ENCODE assay signal across 28 cellular contexts in the genomic region with DNA sequence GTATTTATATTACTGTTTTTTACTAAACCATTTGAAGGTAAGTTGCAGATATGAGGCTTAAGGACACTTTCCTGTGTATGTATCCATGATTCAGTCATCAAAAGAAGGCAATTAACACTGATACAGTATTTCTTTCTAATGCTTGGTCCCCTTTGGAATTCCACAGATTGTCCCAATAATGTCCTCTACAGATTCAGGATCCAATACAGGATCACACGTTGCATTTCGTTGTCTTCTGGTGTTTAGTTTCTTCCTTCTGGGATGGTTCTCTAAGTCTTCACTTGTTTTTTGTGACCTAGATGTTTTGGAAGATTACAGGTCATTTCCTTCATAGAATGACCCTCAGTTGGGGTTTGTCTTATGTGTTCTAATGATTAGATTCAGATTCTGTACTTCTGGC.
"Had no signal": no experiment of that assay in that cellular context is flagged by ENCODE, and none has a peak within 500 bp of the region (broad histone marks: within the 10 kb centered on the region; RNA-seq: fewer than 3 reads in every experiment).

No MANE protein-coding gene starts in this region.

- H2AFZ ChIP-seq: hepatocyte had no signal

- H3K4me3 Mint-ChIP-seq: dendritic cell treated with granulocyte-macrophage colony-stimulating factor and Interleukin-4, amounts not matched to agents 40 ng/mL and 50 ng/mL, for 4 days; effector memory CD8-positive, alpha-beta T cell; endodermal cell had no signal

- H3K4me1 Mint-ChIP-seq: endodermal cell had no signal

- H3K27ac Mint-ChIP-seq: dendritic cell treated with granulocyte-macrophage colony-stimulating factor and Interleukin-4, amounts not matched to agents 40 ng/mL and 50 ng/mL, for 4 days; effector memory CD8-positive, alpha-beta T cell; endodermal cell had no signal

- H3K4me1 ChIP-seq: gastroesophageal sphincter had no signal

- DNase-seq: cortex of kidney; dermis blood vessel endothelial cell; dorsolateral prefrontal cortex; effector CD4-positive, alpha-beta T cell; effector CD8-positive, alpha-beta T cell; effector memory CD4-positive, alpha-beta T cell; effector memory CD8-positive, alpha-beta T cell; erythroblast; esophagus squamous epithelium; foreskin fibroblast; foreskin keratinocyte; foreskin melanocyte; gastrocnemius medialis; glutamatergic neuron; head of caudate nucleus; heart left ventricle; heart right ventricle; hippocampal formation had no signal

- H3K9me3 ChIP-seq: esophagus muscularis mucosa, esophagus squamous epithelium, gastrocnemius medialis, gastroesophageal sphincter, heart left ventricle, heart right ventricle had no signal

- H3K27ac ChIP-seq: coronary artery, dorsolateral prefrontal cortex, esophagus muscularis mucosa, esophagus squamous epithelium, foreskin keratinocyte, gastrocnemius medialis, gastroesophageal sphincter, heart left ventricle, heart right ventricle, hepatocyte had no signal

- H3K36me3 ChIP-seq: esophagus muscularis mucosa, esophagus squamous epithelium, gastrocnemius medialis, gastroesophageal sphincter, heart left ventricle, heart right ventricle had no signal

- H3K9me3 Mint-ChIP-seq: dendritic cell treated with granulocyte-macrophage colony-stimulating factor and Interleukin-4, amounts not matched to agents 40 ng/mL and 50 ng/mL, for 4 days; effector memory CD8-positive, alpha-beta T cell; endodermal cell had no signal

- ATAC-seq: effector memory CD8-positive, alpha-beta T cell; esophagus mucosa; foreskin keratinocyte; gastrocnemius medialis; gastroesophageal sphincter; heart left ventricle; heart right ventricle had no signal

- FAIRE-seq: endometrium, endothelial cell of umbilical vein, frontal cortex had no signal

- H3K4me2 ChIP-seq: hepatocyte had no signal

- H3K4me3 ChIP-seq: coronary artery, dorsolateral prefrontal cortex, esophagus muscularis mucosa, esophagus squamous epithelium, gastrocnemius medialis, gastroesophageal sphincter, heart left ventricle, heart right ventricle, hepatocyte had no signal

- H3K27me3 ChIP-seq: dorsolateral prefrontal cortex, esophagus muscularis mucosa, esophagus squamous epithelium, foreskin keratinocyte, gastrocnemius medialis, gastroesophageal sphincter, heart left ventricle, heart right ventricle, hepatocyte had no signal
